ENCODE assay signal across 19 cellular contexts in the genomic region with DNA sequence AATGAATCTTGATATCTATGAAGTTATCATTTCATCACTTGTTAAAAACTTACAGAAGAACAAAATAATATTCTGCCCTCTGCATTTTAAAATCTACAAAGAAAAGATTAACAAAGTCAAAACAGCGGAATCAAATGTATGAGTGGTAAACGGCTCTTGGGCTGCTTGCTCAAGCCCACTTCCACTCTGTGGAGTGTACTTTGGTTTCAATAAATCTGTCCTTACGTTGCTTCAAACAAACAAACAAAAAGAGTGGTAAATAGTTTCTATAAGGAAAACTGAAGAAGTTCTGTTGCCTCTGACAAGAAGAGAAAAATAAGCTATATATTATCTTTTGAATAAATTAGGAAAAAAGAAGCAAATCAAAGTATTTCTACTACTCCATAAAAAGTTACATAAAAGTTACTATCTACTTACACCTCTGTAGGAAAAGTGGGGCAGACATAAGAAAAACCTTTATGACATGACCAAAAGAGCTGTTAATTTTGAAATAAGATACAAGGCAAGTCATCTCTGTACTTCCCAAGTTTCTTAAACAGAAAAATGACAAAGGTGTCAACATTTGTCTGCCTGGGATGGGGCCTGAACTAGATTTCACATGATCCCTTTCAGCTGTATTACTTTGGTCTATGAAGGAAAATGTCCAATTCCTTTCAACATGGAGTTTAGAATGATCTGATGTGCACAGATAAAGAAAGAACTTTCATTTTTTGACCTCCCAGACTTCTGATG. TPM values are rescaled to one million over a fixed set of nuclear protein-coding genes. Genes with fewer than 3 reads are reported as not detected.
"Had no signal": no experiment of that assay in that cellular context is flagged by ENCODE, and none has a peak within 500 bp of the region (broad histone marks: within the 10 kb centered on the region; RNA-seq: fewer than 3 reads in every experiment).

No MANE protein-coding gene starts in this region.

- H3K27ac Mint-ChIP-seq: progenitor cell of endocrine pancreas had no signal

- ATAC-seq: heart right ventricle; left lung; stimulated activated naive CD8-positive, alpha-beta T cell treated with anti-CD3 and anti-CD28 coated beads, Interleukin-15, Interleukin-2, amounts not matched to agents 100 U/mL and 50 U/mL, for 24 hours had no signal

- H3K4me3 ChIP-seq: adrenal gland, breast epithelium, esophagus muscularis mucosa, heart right ventricle, left lung, SJSA1, tibial nerve, uterus had no signal

- H3K27me3 ChIP-seq: adrenal gland, breast epithelium, esophagus muscularis mucosa, heart right ventricle, left lung, SJSA1, tibial nerve, uterus had no signal

- H3K4me1 ChIP-seq: adrenal gland, breast epithelium, left lung, SJSA1, tibial nerve, uterus had no signal

- DNase-seq: activated CD4-positive, alpha-beta T cell treated with anti-CD3 and anti-CD28 coated beads for 48 hours; activated gamma-delta T cell treated with Interleukin-2 at 50 U/mL for 16 hours; adrenal gland; cerebellar nuclear complex; cortex of kidney; effector CD4-positive, alpha-beta T cell; heart right ventricle; left lung; mammary epithelial cell; midbrain; stimulated activated CD4-positive, alpha-beta T cell treated with anti-CD3 and anti-CD28 coated beads, Interleukin-2, amount 100 ng/mL, for 24 hours; stimulated activated naive CD8-positive, alpha-beta T cell treated with anti-CD3 and anti-CD28 coated beads, Interleukin-15, Interleukin-2, amounts not matched to agents 100 U/mL and 50 U/mL, for 24 hours; substantia nigra; uterus had no signal

- H3K27me3 Mint-ChIP-seq: progenitor cell of endocrine pancreas had no signal

- H3K27ac ChIP-seq: adrenal gland, breast epithelium, esophagus muscularis mucosa, heart right ventricle, left lung, SJSA1, tibial nerve, uterus had no signal

- H3K36me3 ChIP-seq: breast epithelium, SJSA1, uterus had no signal

- H3K9me3 ChIP-seq: adrenal gland, breast epithelium, esophagus muscularis mucosa, left lung, SJSA1, tibial nerve, uterus had no signal

RNA-seq across cellular contexts. Expression of a gene that starts 56.5 kb away (rescaled TPM):
- total RNA-seq: SJSA1 had no signal
